Comparison of ENCODE assay signal across 8 cellular contexts in genomic region chr2:190180313-190181065, GRCh38.
DNase-seq lines count a peak whose midpoint lies in the region; ATAC-seq, FAIRE-seq and TF ChIP-seq lines count a peak whose summit lies in the region.

No MANE protein-coding gene starts in this region.

- POLR2A ChIA-PET in AG04450 (lab: Yijun Ruan, JAX) = interaction anchor here (0.5 kb wide), 1 partner anchor 78 kb away, joined by 3 read pairs; no protein-coding TSS in a partner anchor

- H3K9me3 ChIP-seq in AG04450 (ENCODE audit: control insufficient read depth, insufficient read depth, low read length) (no peaks in the 10 kb centered on the region; the same call in 1 of the 2 replicates), cardiac muscle cell (ENCODE audit: low read depth) (no peaks in the 10 kb centered on the region)

- TF ChIP-seq CTCF in AG04450 (IDR thresholded peaks at IDR 0.05; ENCODE audit: low read depth, low read length) (peak; percentile 45; the same call in 1 of the 2 replicates), cardiac muscle cell (IDR thresholded peaks at IDR 0.05; ENCODE audit: low read depth, low read length) (peak; percentile 48)

- H3K36me3 Mint-ChIP-seq in activated T-cell treated with anti-CD3 and anti-CD28 coated beads, Interleukin-2, amount 50 U/mL, for 4 hours (ENCODE audit: insufficient read depth) = no peaks in the 10 kb centered on the region

- no peak for FAIRE-seq in GM12892 (lab: Jason Lieb, UNC)

- H3K9me3 Mint-ChIP-seq in activated T-cell treated with anti-CD3 and anti-CD28 coated beads, Interleukin-2, amount 50 U/mL, for 4 hours = no peaks in the 10 kb centered on the region

- no peak overlapping the region for H3K4me3 Mint-ChIP-seq in activated T-cell treated with anti-CD3 and anti-CD28 coated beads, Interleukin-2, amount 50 U/mL, for 4 hours

- 0 out of 2 replicates have a peak, but pooled peaks have one; percentile 29 for TF ChIP-seq POLR2A in GM12892 (IDR thresholded peaks at IDR 0.05; ENCODE audit: low read depth, low read length)

- peaks cover 9% of the 10 kb centered on the region for H3K4me1 Mint-ChIP-seq in activated T-cell treated with anti-CD3 and anti-CD28 coated beads, Interleukin-2, amount 50 U/mL, for 4 hours (ENCODE audit: low read depth)

- H3K4me3 ChIP-seq in AG04450 (ENCODE audit: low read depth, low read length) (peak overlapping the region; percentile 64), cardiac muscle cell (peak overlapping the region; percentile 57)

- H3K27ac ChIP-seq in AG04450 (ENCODE audit: low read depth, low read length) = no peak overlapping the region
- no peak overlapping the region for H3K27ac ChIP-seq in cardiac muscle cell

- no peaks in the 10 kb centered on the region for H3K27me3 ChIP-seq in AG04450 (ENCODE audit: control insufficient read depth, insufficient read depth, low read length)
- H3K27me3 ChIP-seq in cardiac muscle cell = no peaks in the 10 kb centered on the region

- peaks cover 28% of the 10 kb centered on the region for H3K27me3 Mint-ChIP-seq in activated T-cell treated with anti-CD3 and anti-CD28 coated beads, Interleukin-2, amount 50 U/mL, for 4 hours (ENCODE audit: low read depth)

- peaks cover 8% of the 10 kb centered on the region for H3K4me1 ChIP-seq in cardiac muscle cell (ENCODE audit: low read depth)

- H3K36me3 ChIP-seq in cardiac muscle cell = no peaks in the 10 kb centered on the region

- ATAC-seq in HG02610 (IDR thresholded peaks at IDR 0.05; ENCODE audit: unreplicated experiment) = peak; percentile 75
- ATAC-seq in activated T-cell treated with anti-CD3 and anti-CD28 coated beads, Interleukin-2, amount 50 U/mL, for 4 hours = peak; percentile 73 to 79

- CTCF ChIA-PET in AG04450 (lab: Charles Lee) = interaction anchor here (0.7 to 1.7 kb wide), 6 partner anchors 9 to 418 kb away, joined by 3 to 6 read pairs (median 3); partner anchors contain the start of gene OSGEPL1

- DNase-seq in AG04450 (ENCODE audit: low read depth, low spot score) = no peak
- peak; percentile 63 for DNase-seq in GM12892 (ENCODE audit: insufficient read length)
- peak; percentile 28 for DNase-seq in NCI-H1105 (lab: John Stamatoyannopoulos, UW)
- peak; percentile 7 for DNase-seq in activated T-cell treated with anti-CD3 and anti-CD28 coated beads, Interleukin-2, amount 50 U/mL, for 4 hours
- DNase-seq in cardiac muscle cell (ENCODE audit: low read depth in 1 of 2, low spot score in 1 of 2) = peak; percentile 32 to 70
- DNase-seq in occipital lobe (lab: John Stamatoyannopoulos, UW) = peak; percentile 46
- no peak for DNase-seq in NCI-H2107 treated with DMSO at 0.1 percent for 48 hours (lab: John Stamatoyannopoulos, UW; ENCODE audit: unreplicated experiment)

Comparison
In these comparisons a context has a peak if more than half of its experiments do, and no peak if none do; other contexts are left out.
1. DNase-seq: peak in GM12892 (single experiment), NCI-H1105 (single experiment), activated T-cell treated with anti-CD3 and anti-CD28 coated beads, Interleukin-2, amount 50 U/mL, for 4 hours (single experiment), cardiac muscle cell (2 of 2) and occipital lobe (single experiment); none in AG04450 (single experiment) and NCI-H2107 treated with DMSO at 0.1 percent for 48 hours (single experiment).